8 cellular contexts compared by ENCODE assay signal in genomic region chr21:44845418-44846200, GRCh38. TPM values are rescaled to one million over a fixed set of nuclear protein-coding genes. Genes with fewer than 3 reads are reported as not detected.
DNase-seq lines count a peak whose midpoint lies in the region; ATAC-seq and TF ChIP-seq lines count a peak whose summit lies in the region.

No MANE protein-coding gene starts in this region.

- intact Hi-C loops in CD14-positive monocyte (cut with micrococcal nuclease) = no loop called here
- intact Hi-C loops in naive thymus-derived CD4-positive, alpha-beta T cell (cut with micrococcal nuclease) = loop anchor here (1.0 to 2.0 kb wide), 4 partner anchors 17 to 44 kb away; partner anchors contain the start of gene UBE2G2 (in 2 of the 2)

- CTCF ChIA-PET in naive thymus-derived CD4-positive, alpha-beta T cell (lab: Charles Lee) = interaction anchor here (0.7 to 0.8 kb wide), 2 partner anchors 48 to 1795 kb away, joined by 3 to 4 read pairs; no protein-coding TSS in a partner anchor

- DNase-seq in CD14-positive monocyte (ENCODE audit: low spot score) = peak; percentile 61
- peak; percentile 88 for DNase-seq in GM20000 (ENCODE audit: low spot score)
- DNase-seq in NCI-H69 (lab: John Stamatoyannopoulos, UW) = peak; percentile 93
- DNase-seq in activated CD8-positive, alpha-beta memory T cell treated with anti-CD3 and anti-CD28 coated beads, Interleukin-2, amount 50 U/mL, for 48 hours = peak; percentile 83
- DNase-seq in fibroblast of gingiva (ENCODE audit: low read depth) = peak; percentile 51
- peak; percentile 15 to 75 (median 36) for DNase-seq in naive thymus-derived CD4-positive, alpha-beta T cell
- DNase-seq in DMS79 (lab: John Stamatoyannopoulos, UW) = no peak

- H3K36me3 Mint-ChIP-seq in CD14-positive monocyte = peaks cover 20 to 30% of the 10 kb centered on the region in 2 donors
- peaks cover 0 to 6% (median 0%) of the 10 kb centered on the region in 5 donors for H3K36me3 Mint-ChIP-seq in naive thymus-derived CD4-positive, alpha-beta T cell

- ATAC-seq in naive thymus-derived CD4-positive, alpha-beta T cell = peak; percentile 77

- peak overlapping the region; percentile 58 for H3K27ac ChIP-seq in naive thymus-derived CD4-positive, alpha-beta T cell (ENCODE audit: low read depth, low read length)
- no peak overlapping the region for H3K27ac ChIP-seq in thymus (ENCODE audit: low read depth)

- H3K4me3 ChIP-seq in naive thymus-derived CD4-positive, alpha-beta T cell (ENCODE audit: low read length) = peak overlapping the region; percentile 51
- peak overlapping the region; percentile 45 for H3K4me3 ChIP-seq in thymus (ENCODE audit: low read length)

- H3K4me1 ChIP-seq in naive thymus-derived CD4-positive, alpha-beta T cell (ENCODE audit: control insufficient read depth in 2 of 2, insufficient read depth in 2 of 2, low read length in 2 of 2) = peaks cover 6 to 11% of the 10 kb centered on the region in 2 donors
- peaks cover 10% of the 10 kb centered on the region for H3K4me1 ChIP-seq in thymus (ENCODE audit: control insufficient read depth, insufficient read depth, low read length)

- peaks cover 0 to 22% (median 0%) of the 10 kb centered on the region in 3 experiments for H3K36me3 ChIP-seq in naive thymus-derived CD4-positive, alpha-beta T cell (ENCODE audit: control insufficient read depth in 2 of 3, insufficient read depth in 3 of 3, low read length in 3 of 3)
- H3K36me3 ChIP-seq in thymus (ENCODE audit: control insufficient read depth, insufficient read depth) = peaks cover 20% of the 10 kb centered on the region

- TF ChIP-seq CTCF in CD14-positive monocyte (IDR thresholded peaks at IDR 0.05) = peak; percentile 41
- TF ChIP-seq CTCF in GM20000 (IDR thresholded peaks at IDR 0.05; ENCODE audit: extremely low read depth, missing control alignments) = peak; percentile 40

- peak overlapping the region; percentile 86 to 94 (median 88) for H3K27ac Mint-ChIP-seq in CD14-positive monocyte
- peak overlapping the region; percentile 57 to 90 (median 76) for H3K27ac Mint-ChIP-seq in naive thymus-derived CD4-positive, alpha-beta T cell

- H3K9me3 Mint-ChIP-seq in CD14-positive monocyte = no peaks in the 10 kb centered on the region
- peaks cover 0 to 2% (median 0%) of the 10 kb centered on the region in 11 donors for H3K9me3 Mint-ChIP-seq in naive thymus-derived CD4-positive, alpha-beta T cell

- WGBS in thymus = 11% methylated on average over 34 of the region's 34 CpGs

- H3K9me3 ChIP-seq in naive thymus-derived CD4-positive, alpha-beta T cell (ENCODE audit: control insufficient read depth in 2 of 3, low read length in 3 of 3) = no peaks in the 10 kb centered on the region
- H3K9me3 ChIP-seq in thymus (ENCODE audit: control insufficient read depth) = peaks cover 1% of the 10 kb centered on the region

- peaks cover 2 to 12% (median 7%) of the 10 kb centered on the region in 3 donors for H3K27me3 Mint-ChIP-seq in CD14-positive monocyte (ENCODE audit: low read depth in 3 of 3)
- peaks cover 0 to 4% (median 0%) of the 10 kb centered on the region in 5 donors for H3K27me3 Mint-ChIP-seq in naive thymus-derived CD4-positive, alpha-beta T cell

- H3K4me1 Mint-ChIP-seq in CD14-positive monocyte = peaks cover 44% of the 10 kb centered on the region
- peaks cover 3 to 24% (median 13%) of the 10 kb centered on the region in 7 donors for H3K4me1 Mint-ChIP-seq in naive thymus-derived CD4-positive, alpha-beta T cell

- no peaks in the 10 kb centered on the region for H3K27me3 ChIP-seq in naive thymus-derived CD4-positive, alpha-beta T cell (ENCODE audit: control insufficient read depth in 2 of 2, insufficient read depth in 2 of 2, low read length in 2 of 2)
- H3K27me3 ChIP-seq in thymus (ENCODE audit: control insufficient read depth, insufficient read depth) = no peaks in the 10 kb centered on the region

- POLR2A ChIA-PET in naive thymus-derived CD4-positive, alpha-beta T cell (lab: Charles Lee) = interaction anchor here (1.1 to 1.2 kb wide), 3 partner anchors 28 to 30 kb away, joined by 3 to 5 read pairs (median 3); partner anchors contain the start of gene PTTG1IP

- peak overlapping the region; percentile 68 to 80 for H3K4me3 Mint-ChIP-seq in CD14-positive monocyte
- peak overlapping the region; percentile 65 to 80 (median 78) for H3K4me3 Mint-ChIP-seq in naive thymus-derived CD4-positive, alpha-beta T cell

RNA-seq across cellular contexts. Expression of gene SUMO3, which starts 27.7 kb away (rescaled TPM):
- polyA plus RNA-seq in CD14-positive monocyte = 100 to 1,000 TPM; 109 to 112 TPM
- total RNA-seq in naive thymus-derived CD4-positive, alpha-beta T cell = 10 to 100 TPM; 46.9 to 91.7 (median 70.2) TPM
- 10 to 100 TPM; 85.1 to 88.9 TPM for polyA plus RNA-seq in naive thymus-derived CD4-positive, alpha-beta T cell
- polyA plus RNA-seq in thymus = 49.6 TPM

RNA-seq across cellular contexts. Expression of gene PTTG1IP, which starts 27.9 kb away (rescaled TPM):
- polyA plus RNA-seq in CD14-positive monocyte = 100 to 1,000 TPM; 206 to 238 TPM
- total RNA-seq in naive thymus-derived CD4-positive, alpha-beta T cell = 100 to 1,000 TPM in 2 of 5 experiments, 10 to 100 TPM in 3; 83.8 to 122 (median 95.6) TPM
- 10 to 100 TPM; 60.9 to 79.8 TPM for polyA plus RNA-seq in naive thymus-derived CD4-positive, alpha-beta T cell
- polyA plus RNA-seq in thymus = 138 TPM

RNA-seq across cellular contexts. Expression of gene UBE2G2, which starts 44.0 kb away (rescaled TPM):
- polyA plus RNA-seq in CD14-positive monocyte (10 to 100 TPM; 22.5 to 31.0 TPM), thymus (67.6 TPM)
- 100 to 1,000 TPM; 108 to 150 (median 129) TPM for total RNA-seq in naive thymus-derived CD4-positive, alpha-beta T cell
- 10 to 100 TPM; 50.7 to 65.8 TPM for polyA plus RNA-seq in naive thymus-derived CD4-positive, alpha-beta T cell

Comparison
In these comparisons a context has a peak if more than half of its experiments do, and no peak if none do; other contexts are left out.
1. intact Hi-C loops: an anchor here in naive thymus-derived CD4-positive, alpha-beta T cell (1.0 to 2.0 kb wide); none called in CD14-positive monocyte.